25 cellular contexts compared by ENCODE assay signal in the genomic region with DNA sequence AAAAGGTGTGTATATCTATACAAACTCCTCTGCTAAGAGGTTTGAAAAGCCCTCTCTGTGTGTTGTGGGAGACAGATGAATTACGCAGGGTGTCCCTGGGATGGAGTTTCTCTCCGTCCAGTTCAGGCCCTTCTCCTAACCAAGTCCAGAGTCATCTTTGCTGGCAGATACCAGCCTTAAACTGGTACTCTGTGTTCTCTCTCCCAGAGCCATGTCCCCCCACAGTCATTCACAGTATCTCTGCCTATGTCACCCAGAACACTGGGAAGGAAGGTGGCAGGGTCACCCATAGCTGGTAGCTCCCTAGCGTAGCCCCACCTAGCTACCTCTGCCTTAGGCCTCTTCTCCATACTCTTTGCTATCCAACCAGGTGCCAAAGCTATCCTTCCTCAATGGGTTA. TPM values are rescaled to one million over a fixed set of nuclear protein-coding genes. Genes with fewer than 3 reads are reported as not detected.
"Had no signal": no experiment of that assay in that cellular context is flagged by ENCODE, and none has a peak within 500 bp of the region (broad histone marks: within the 10 kb centered on the region; RNA-seq: fewer than 3 reads in every experiment).

No MANE protein-coding gene starts in this region.

- DNase-seq: stimulated activated CD4-positive, alpha-beta T cell treated with anti-CD3 and anti-CD28 coated beads, Interleukin-2, amount 100 ng/mL, for 48 hours; stimulated activated CD4-positive, alpha-beta T cell treated with anti-CD3 and anti-CD28 coated beads, Interleukin-4, amount 100 ng/mL, for 1 hour; stimulated activated CD4-positive, alpha-beta T cell treated with anti-CD3 and anti-CD28 coated beads, Interleukin-4, amount 100 ng/mL, for 24 hours; stimulated activated CD4-positive, alpha-beta T cell treated with anti-CD3 and anti-CD28 coated beads, Interleukin-4, amount 100 ng/mL, for 4 hours; stimulated activated CD8-positive, alpha-beta memory T cell treated with anti-CD3 and anti-CD28 coated beads, Interleukin-4, amount 100 ng/mL, for 48 hours; stimulated activated naive B cell treated with anti-CD40 and anti-IgM and Interleukin-4, amounts not matched to agents 10 μg/mL and 1 μg/mL and 100 μg/mL, for 72 hours; stimulated activated naive CD4-positive, alpha-beta T cell; stimulated activated naive CD4-positive, alpha-beta T cell treated with Interleukin-2 at 50 U/mL for 16 hours; stimulated activated naive CD8-positive, alpha-beta T cell treated with anti-CD3 and anti-CD28 coated beads, Interleukin-15, amount 100 ng/mL, for 72 hours; stimulated activated naive CD8-positive, alpha-beta T cell treated with anti-CD3 and anti-CD28 coated beads, Interleukin-15, Interleukin-2, amounts not matched to agents 100 U/mL and 50 U/mL, for 24 hours; stomach; substantia nigra; testis; thyroid gland; tibial artery; transverse colon; trophoblast cell; upper lobe of left lung; upper lobe of right lung; uterus had no signal

- ATAC-seq: stimulated activated effector memory CD8-positive, alpha-beta T cell treated with anti-CD3 and anti-CD28 coated beads, Interleukin-12 subunit alpha, Interleukin-12 subunit beta, amount 100 ng/mL, for 72 hours; stimulated activated memory B cell treated with anti-CD40 and anti-IgM and Interleukin-4, amounts not matched to agents 10 μg/mL and 1 μg/mL and 100 μg/mL, for 72 hours; stimulated activated naive B cell treated with anti-CD40 and anti-IgM and Interleukin-4, amounts not matched to agents 10 μg/mL and 1 μg/mL and 100 μg/mL, for 72 hours; stimulated activated naive CD8-positive, alpha-beta T cell treated with anti-CD3 and anti-CD28 coated beads, Interleukin-15, amount 100 ng/mL, for 72 hours; stimulated activated naive CD8-positive, alpha-beta T cell treated with anti-CD3 and anti-CD28 coated beads, Interleukin-15, Interleukin-2, amounts not matched to agents 100 U/mL and 50 U/mL, for 24 hours; upper lobe of right lung had no signal

RNA-seq across cellular contexts. Expression of a gene that starts 33.8 kb away (rescaled TPM):
- total RNA-seq: stomach, subcutaneous adipose tissue, thoracic aorta, thyroid gland, vagina had no signal
